ENCODE assay signal across 1 cellular context in the genomic region with DNA sequence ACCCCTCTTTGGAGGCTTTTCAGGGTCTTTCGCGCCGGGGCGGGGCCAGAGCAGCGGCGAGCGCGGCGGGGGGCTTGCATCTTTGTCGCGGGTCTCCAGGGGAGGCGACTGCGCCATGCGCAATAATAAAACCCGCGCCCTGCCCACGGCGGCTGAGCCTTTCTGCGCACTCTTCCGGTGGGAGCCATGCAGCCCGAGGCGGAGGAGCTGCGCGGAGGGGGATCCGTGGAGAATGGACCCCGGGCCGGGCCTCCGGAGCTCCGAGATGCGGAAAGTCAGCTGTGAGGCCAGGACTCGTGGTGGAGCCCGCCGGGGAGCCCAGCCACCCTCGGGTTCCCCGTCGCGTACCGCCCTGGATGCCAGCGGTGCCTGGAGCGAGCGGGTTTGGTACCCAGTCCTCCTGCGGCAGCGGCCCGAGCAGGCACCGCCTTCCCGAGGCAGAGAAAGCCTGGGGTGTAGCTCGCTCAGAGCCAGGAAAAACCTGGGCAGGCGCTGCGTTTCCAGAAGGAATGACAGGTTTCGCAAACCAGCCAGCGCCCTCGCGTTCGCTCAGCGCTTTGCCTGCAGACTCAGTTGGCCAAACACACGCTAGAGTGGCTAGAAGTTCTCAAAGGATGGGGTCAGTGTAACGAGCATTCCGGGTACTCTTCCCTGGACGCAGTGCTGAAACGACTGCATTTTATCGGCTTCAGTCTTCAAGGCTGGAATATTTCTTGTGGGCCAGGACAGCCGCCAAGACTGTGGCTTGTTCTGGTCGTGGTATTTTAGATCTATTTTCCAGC.
TF ChIP-seq lines count a peak whose summit lies in the region.

No MANE protein-coding gene starts in this region.

TF ChIP-seq in HepG2, 621 proteins besides CTCF, POLR2A, EP300 and RAD21 (continued from another document and continues in another):
- TF ChIP-seq, protein P1, sequence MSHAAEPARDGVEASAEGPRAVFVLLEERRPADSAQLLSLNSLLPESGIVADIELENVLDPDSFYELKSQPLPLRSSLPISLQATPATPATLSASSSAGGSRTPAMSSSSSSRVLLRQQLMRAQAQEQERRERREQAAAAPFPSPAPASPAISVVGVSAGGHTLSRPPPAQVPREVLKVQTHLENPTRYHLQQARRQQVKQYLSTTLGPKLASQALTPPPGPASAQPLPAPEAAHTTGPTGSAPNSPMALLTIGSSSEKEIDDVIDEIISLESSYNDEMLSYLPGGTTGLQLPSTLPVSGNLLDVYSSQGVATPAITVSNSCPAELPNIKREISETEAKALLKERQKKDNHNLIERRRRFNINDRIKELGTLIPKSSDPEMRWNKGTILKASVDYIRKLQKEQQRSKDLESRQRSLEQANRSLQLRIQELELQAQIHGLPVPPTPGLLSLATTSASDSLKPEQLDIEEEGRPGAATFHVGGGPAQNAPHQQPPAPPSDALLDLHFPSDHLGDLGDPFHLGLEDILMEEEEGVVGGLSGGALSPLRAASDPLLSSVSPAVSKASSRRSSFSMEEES (CRISPR knock-in tag; IDR thresholded peaks at IDR 0.05): no peak
- TF ChIP-seq, protein P2, sequence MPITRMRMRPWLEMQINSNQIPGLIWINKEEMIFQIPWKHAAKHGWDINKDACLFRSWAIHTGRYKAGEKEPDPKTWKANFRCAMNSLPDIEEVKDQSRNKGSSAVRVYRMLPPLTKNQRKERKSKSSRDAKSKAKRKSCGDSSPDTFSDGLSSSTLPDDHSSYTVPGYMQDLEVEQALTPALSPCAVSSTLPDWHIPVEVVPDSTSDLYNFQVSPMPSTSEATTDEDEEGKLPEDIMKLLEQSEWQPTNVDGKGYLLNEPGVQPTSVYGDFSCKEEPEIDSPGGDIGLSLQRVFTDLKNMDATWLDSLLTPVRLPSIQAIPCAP (CRISPR knock-in tag; IDR thresholded peaks at IDR 0.05; ENCODE audit: low read depth): no peak
- no peak for TF ChIP-seq SRY (CRISPR knock-in tag; IDR thresholded peaks at IDR 0.05)
- TF ChIP-seq PCBP1 (IDR thresholded peaks at IDR 0.05; ENCODE audit: borderline replicate concordance, low read depth, low read length): 0 out of 2 replicates have a peak, but pooled peaks have one; percentile 30
- TF ChIP-seq DMAP1 (CRISPR knock-in tag; IDR thresholded peaks at IDR 0.05): no peak
- no peak for TF ChIP-seq ZBTB21 (CRISPR knock-in tag; IDR thresholded peaks at IDR 0.05)
- TF ChIP-seq ZNF672 (CRISPR knock-in tag; IDR thresholded peaks at IDR 0.05): no peak
- TF ChIP-seq, protein P3, sequence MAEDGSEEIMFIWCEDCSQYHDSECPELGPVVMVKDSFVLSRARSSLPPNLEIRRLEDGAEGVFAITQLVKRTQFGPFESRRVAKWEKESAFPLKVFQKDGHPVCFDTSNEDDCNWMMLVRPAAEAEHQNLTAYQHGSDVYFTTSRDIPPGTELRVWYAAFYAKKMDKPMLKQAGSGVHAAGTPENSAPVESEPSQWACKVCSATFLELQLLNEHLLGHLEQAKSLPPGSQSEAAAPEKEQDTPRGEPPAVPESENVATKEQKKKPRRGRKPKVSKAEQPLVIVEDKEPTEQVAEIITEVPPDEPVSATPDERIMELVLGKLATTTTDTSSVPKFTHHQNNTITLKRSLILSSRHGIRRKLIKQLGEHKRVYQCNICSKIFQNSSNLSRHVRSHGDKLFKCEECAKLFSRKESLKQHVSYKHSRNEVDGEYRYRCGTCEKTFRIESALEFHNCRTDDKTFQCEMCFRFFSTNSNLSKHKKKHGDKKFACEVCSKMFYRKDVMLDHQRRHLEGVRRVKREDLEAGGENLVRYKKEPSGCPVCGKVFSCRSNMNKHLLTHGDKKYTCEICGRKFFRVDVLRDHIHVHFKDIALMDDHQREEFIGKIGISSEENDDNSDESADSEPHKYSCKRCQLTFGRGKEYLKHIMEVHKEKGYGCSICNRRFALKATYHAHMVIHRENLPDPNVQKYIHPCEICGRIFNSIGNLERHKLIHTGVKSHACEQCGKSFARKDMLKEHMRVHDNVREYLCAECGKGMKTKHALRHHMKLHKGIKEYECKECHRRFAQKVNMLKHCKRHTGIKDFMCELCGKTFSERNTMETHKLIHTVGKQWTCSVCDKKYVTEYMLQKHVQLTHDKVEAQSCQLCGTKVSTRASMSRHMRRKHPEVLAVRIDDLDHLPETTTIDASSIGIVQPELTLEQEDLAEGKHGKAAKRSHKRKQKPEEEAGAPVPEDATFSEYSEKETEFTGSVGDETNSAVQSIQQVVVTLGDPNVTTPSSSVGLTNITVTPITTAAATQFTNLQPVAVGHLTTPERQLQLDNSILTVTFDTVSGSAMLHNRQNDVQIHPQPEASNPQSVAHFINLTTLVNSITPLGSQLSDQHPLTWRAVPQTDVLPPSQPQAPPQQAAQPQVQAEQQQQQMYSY (CRISPR knock-in tag; IDR thresholded peaks at IDR 0.05): no peak
- TF ChIP-seq, protein P4, sequence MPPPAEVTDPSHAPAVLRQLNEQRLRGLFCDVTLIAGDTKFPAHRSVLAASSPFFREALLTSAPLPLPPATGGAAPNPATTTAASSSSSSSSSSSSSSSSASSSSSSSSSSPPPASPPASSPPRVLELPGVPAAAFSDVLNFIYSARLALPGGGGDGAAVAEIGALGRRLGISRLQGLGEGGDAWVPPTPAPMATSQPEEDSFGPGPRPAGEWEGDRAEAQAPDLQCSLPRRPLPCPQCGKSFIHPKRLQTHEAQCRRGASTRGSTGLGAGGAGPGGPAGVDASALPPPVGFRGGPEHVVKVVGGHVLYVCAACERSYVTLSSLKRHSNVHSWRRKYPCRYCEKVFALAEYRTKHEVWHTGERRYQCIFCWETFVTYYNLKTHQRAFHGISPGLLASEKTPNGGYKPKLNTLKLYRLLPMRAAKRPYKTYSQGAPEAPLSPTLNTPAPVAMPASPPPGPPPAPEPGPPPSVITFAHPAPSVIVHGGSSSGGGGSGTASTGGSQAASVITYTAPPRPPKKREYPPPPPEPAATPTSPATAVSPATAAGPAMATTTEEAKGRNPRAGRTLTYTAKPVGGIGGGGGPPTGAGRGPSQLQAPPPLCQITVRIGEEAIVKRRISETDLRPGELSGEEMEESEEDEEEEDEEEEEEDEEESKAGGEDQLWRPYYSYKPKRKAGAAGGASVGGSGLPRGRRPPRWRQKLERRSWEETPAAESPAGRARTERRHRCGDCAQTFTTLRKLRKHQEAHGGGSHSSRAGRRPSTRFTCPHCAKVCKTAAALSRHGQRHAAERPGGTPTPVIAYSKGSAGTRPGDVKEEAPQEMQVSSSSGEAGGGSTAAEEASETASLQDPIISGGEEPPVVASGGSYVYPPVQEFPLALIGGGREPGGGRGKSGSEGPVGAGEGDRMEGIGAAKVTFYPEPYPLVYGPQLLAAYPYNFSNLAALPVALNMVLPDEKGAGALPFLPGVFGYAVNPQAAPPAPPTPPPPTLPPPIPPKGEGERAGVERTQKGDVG (CRISPR knock-in tag; IDR thresholded peaks at IDR 0.05; ENCODE audit: borderline replicate concordance): 0 out of 2 replicates have a peak, but pooled peaks have one; percentile 38
- no peak for TF ChIP-seq MAZ (IDR thresholded peaks at IDR 0.05; ENCODE audit: borderline replicate concordance, low read depth, low read length)
- TF ChIP-seq MAZ (CRISPR knock-in tag; IDR thresholded peaks at IDR 0.05; ENCODE audit: low read depth): no peak
- TF ChIP-seq, protein P5, sequence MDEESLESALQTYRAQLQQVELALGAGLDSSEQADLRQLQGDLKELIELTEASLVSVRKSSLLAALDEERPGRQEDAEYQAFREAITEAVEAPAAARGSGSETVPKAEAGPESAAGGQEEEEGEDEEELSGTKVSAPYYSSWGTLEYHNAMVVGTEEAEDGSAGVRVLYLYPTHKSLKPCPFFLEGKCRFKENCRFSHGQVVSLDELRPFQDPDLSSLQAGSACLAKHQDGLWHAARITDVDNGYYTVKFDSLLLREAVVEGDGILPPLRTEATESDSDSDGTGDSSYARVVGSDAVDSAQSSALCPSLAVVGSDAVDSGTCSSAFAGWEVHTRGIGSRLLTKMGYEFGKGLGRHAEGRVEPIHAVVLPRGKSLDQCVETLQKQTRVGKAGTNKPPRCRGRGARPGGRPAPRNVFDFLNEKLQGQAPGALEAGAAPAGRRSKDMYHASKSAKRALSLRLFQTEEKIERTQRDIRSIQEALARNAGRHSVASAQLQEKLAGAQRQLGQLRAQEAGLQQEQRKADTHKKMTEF (CRISPR knock-in tag; IDR thresholded peaks at IDR 0.05): peak; percentile 20; the same call in 1 of the 2 replicates
- TF ChIP-seq ZNF260 (CRISPR knock-in tag; IDR thresholded peaks at IDR 0.05; ENCODE audit: borderline replicate concordance, low read depth): no peak
- TF ChIP-seq ZNF768 (CRISPR knock-in tag; IDR thresholded peaks at IDR 0.05): no peak
- TF ChIP-seq, protein P6, sequence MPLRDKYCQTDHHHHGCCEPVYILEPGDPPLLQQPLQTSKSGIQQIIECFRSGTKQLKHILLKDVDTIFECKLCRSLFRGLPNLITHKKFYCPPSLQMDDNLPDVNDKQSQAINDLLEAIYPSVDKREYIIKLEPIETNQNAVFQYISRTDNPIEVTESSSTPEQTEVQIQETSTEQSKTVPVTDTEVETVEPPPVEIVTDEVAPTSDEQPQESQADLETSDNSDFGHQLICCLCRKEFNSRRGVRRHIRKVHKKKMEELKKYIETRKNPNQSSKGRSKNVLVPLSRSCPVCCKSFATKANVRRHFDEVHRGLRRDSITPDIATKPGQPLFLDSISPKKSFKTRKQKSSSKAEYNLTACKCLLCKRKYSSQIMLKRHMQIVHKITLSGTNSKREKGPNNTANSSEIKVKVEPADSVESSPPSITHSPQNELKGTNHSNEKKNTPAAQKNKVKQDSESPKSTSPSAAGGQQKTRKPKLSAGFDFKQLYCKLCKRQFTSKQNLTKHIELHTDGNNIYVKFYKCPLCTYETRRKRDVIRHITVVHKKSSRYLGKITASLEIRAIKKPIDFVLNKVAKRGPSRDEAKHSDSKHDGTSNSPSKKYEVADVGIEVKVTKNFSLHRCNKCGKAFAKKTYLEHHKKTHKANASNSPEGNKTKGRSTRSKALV (CRISPR knock-in tag; IDR thresholded peaks at IDR 0.05): peak; percentile 96
- TF ChIP-seq, protein P7, sequence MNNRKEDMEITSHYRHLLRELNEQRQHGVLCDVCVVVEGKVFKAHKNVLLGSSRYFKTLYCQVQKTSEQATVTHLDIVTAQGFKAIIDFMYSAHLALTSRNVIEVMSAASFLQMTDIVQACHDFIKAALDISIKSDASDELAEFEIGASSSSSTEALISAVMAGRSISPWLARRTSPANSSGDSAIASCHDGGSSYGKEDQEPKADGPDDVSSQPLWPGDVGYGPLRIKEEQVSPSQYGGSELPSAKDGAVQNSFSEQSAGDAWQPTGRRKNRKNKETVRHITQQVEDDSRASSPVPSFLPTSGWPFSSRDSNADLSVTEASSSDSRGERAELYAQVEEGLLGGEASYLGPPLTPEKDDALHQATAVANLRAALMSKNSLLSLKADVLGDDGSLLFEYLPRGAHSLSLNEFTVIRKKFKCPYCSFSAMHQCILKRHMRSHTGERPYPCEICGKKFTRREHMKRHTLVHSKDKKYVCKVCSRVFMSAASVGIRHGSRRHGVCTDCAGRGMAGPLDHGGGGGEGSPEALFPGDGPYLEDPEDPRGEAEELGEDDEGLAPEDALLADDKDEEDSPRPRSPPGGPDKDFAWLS (CRISPR knock-in tag; IDR thresholded peaks at IDR 0.05; ENCODE audit: borderline replicate concordance): no peak
- TF ChIP-seq KDM4B (CRISPR knock-in tag; IDR thresholded peaks at IDR 0.05): 0 out of 2 replicates have a peak, but pooled peaks have one; percentile 38
- TF ChIP-seq, protein P8, sequence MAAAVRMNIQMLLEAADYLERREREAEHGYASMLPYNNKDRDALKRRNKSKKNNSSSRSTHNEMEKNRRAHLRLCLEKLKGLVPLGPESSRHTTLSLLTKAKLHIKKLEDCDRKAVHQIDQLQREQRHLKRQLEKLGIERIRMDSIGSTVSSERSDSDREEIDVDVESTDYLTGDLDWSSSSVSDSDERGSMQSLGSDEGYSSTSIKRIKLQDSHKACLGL (CRISPR knock-in tag; IDR thresholded peaks at IDR 0.05): no peak
- no peak for TF ChIP-seq CC2D1A (CRISPR knock-in tag; IDR thresholded peaks at IDR 0.05)
- TF ChIP-seq ZNF720 (CRISPR knock-in tag; IDR thresholded peaks at IDR 0.05): no peak
- TF ChIP-seq NR2F1 (CRISPR knock-in tag; IDR thresholded peaks at IDR 0.05): no peak
- TF ChIP-seq ZNF556 (CRISPR knock-in tag; IDR thresholded peaks at IDR 0.05; ENCODE audit: borderline replicate concordance): no peak
- no peak for TF ChIP-seq ELF1 (CRISPR knock-in tag; IDR thresholded peaks at IDR 0.05)
- TF ChIP-seq ZNF644 (CRISPR knock-in tag; IDR thresholded peaks at IDR 0.05; ENCODE audit: low read depth): no peak
- TF ChIP-seq, protein P9, sequence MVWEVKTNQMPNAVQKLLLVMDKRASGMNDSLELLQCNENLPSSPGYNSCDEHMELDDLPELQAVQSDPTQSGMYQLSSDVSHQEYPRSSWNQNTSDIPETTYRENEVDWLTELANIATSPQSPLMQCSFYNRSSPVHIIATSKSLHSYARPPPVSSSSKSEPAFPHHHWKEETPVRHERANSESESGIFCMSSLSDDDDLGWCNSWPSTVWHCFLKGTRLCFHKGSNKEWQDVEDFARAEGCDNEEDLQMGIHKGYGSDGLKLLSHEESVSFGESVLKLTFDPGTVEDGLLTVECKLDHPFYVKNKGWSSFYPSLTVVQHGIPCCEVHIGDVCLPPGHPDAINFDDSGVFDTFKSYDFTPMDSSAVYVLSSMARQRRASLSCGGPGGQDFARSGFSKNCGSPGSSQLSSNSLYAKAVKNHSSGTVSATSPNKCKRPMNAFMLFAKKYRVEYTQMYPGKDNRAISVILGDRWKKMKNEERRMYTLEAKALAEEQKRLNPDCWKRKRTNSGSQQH (CRISPR knock-in tag; IDR thresholded peaks at IDR 0.05; ENCODE audit: low read depth): no peak
- TF ChIP-seq, protein P10, sequence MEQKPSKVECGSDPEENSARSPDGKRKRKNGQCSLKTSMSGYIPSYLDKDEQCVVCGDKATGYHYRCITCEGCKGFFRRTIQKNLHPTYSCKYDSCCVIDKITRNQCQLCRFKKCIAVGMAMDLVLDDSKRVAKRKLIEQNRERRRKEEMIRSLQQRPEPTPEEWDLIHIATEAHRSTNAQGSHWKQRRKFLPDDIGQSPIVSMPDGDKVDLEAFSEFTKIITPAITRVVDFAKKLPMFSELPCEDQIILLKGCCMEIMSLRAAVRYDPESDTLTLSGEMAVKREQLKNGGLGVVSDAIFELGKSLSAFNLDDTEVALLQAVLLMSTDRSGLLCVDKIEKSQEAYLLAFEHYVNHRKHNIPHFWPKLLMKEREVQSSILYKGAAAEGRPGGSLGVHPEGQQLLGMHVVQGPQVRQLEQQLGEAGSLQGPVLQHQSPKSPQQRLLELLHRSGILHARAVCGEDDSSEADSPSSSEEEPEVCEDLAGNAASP (CRISPR knock-in tag; IDR thresholded peaks at IDR 0.05; ENCODE audit: borderline replicate concordance): no peak
- TF ChIP-seq KMT2A (CRISPR knock-in tag; IDR thresholded peaks at IDR 0.05): peak; percentile 50; the same call in 1 of the 2 replicates
- TF ChIP-seq, protein P11, sequence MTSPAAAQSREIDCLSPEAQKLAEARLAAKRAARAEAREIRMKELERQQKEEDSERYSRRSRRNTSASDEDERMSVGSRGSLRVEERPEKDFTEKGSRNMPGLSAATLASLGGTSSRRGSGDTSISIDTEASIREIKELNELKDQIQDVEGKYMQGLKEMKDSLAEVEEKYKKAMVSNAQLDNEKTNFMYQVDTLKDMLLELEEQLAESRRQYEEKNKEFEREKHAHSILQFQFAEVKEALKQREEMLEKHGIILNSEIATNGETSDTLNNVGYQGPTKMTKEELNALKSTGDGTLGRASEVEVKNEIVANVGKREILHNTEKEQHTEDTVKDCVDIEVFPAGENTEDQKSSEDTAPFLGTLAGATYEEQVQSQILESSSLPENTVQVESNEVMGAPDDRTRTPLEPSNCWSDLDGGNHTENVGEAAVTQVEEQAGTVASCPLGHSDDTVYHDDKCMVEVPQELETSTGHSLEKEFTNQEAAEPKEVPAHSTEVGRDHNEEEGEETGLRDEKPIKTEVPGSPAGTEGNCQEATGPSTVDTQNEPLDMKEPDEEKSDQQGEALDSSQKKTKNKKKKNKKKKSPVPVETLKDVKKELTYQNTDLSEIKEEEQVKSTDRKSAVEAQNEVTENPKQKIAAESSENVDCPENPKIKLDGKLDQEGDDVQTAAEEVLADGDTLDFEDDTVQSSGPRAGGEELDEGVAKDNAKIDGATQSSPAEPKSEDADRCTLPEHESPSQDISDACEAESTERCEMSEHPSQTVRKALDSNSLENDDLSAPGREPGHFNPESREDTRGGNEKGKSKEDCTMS (CRISPR knock-in tag; conservative IDR thresholded peaks at IDR 0.05): no peak
- no peak for TF ChIP-seq ZFP41 (CRISPR knock-in tag; IDR thresholded peaks at IDR 0.05; ENCODE audit: borderline replicate concordance)
- TF ChIP-seq ISX (CRISPR knock-in tag; conservative IDR thresholded peaks at IDR 0.05): no peak
